Comparison of ENCODE assay signal across 17 cellular contexts in genomic region chr3:145696011-145696410, GRCh38.
DNase-seq lines count a peak whose midpoint lies in the region; ATAC-seq, FAIRE-seq and TF ChIP-seq lines count a peak whose summit lies in the region.
"Had no signal": no experiment of that assay in that cellular context is flagged by ENCODE, and none has a peak within 500 bp of the region (broad histone marks: within the 10 kb centered on the region; RNA-seq: fewer than 3 reads in every experiment).

No MANE protein-coding gene starts in this region.

- no peak for ATAC-seq in GM18909 (IDR thresholded peaks at IDR 0.05; ENCODE audit: poor library complexity, unreplicated experiment)
- ATAC-seq: HCT116 had no signal

- peak; percentile 82 for FAIRE-seq in D721Med (lab: Jason Lieb, UNC)
- FAIRE-seq: G401.6, GM12892 had no signal

- H3K4me3 ChIP-seq in retinal pigment epithelial cell (ENCODE audit: low read length), result no peak overlapping the region
- H3K4me3 ChIP-seq: BLaER1 had no signal

- DNase-seq in D721Med (ENCODE audit: insufficient read length, low spot score) (no peak), amniotic epithelial cell (ENCODE audit: low read depth) (peak; percentile 9), dedifferentiated amniotic fluid mesenchymal stem cell (ENCODE audit: extremely low spot score) (peak; percentile 39), retinal pigment epithelial cell (ENCODE audit: low read depth) (peak; percentile 26), H4 (ENCODE audit: low spot score) (no peak), midbrain (lab: John Stamatoyannopoulos, UW) (no peak)
- no peak for DNase-seq in activated CD8-positive, alpha-beta memory T cell treated with anti-CD3 and anti-CD28 coated beads, Interleukin-2, amount 50 U/mL, for 48 hours
- DNase-seq: CD4-positive, CD25-positive, alpha-beta regulatory T cell; CD8-positive, alpha-beta memory T cell; DND-41; GOT3; H9 had no signal

- TF ChIP-seq CTCF in D721Med (IDR thresholded peaks at IDR 0.05; ENCODE audit: insufficient read depth, missing control alignments) (no peak), retinal pigment epithelial cell (conservative IDR thresholded peaks at IDR 0.05; ENCODE audit: low read depth, low read length) (no peak)

Comparison
In these comparisons a context has a peak if more than half of its experiments do, and no peak if none do; other contexts are left out.
1. DNase-seq: peak in amniotic epithelial cell (single experiment), dedifferentiated amniotic fluid mesenchymal stem cell (single experiment) and retinal pigment epithelial cell (single experiment); none in D721Med (single experiment), activated CD8-positive, alpha-beta memory T cell treated with anti-CD3 and anti-CD28 coated beads, Interleukin-2, amount 50 U/mL, for 48 hours (single experiment), H4 (single experiment) and midbrain (single experiment).